ENCODE assay signal across 1 cellular context in genomic region chr7:108488902-108489538, GRCh38.
TF ChIP-seq lines count a peak whose summit lies in the region.

No MANE protein-coding gene starts in this region.

TF ChIP-seq in K562, 482 proteins besides CTCF, POLR2A, EP300 and RAD21 (continued from another document):
- TF ChIP-seq, protein P1, sequence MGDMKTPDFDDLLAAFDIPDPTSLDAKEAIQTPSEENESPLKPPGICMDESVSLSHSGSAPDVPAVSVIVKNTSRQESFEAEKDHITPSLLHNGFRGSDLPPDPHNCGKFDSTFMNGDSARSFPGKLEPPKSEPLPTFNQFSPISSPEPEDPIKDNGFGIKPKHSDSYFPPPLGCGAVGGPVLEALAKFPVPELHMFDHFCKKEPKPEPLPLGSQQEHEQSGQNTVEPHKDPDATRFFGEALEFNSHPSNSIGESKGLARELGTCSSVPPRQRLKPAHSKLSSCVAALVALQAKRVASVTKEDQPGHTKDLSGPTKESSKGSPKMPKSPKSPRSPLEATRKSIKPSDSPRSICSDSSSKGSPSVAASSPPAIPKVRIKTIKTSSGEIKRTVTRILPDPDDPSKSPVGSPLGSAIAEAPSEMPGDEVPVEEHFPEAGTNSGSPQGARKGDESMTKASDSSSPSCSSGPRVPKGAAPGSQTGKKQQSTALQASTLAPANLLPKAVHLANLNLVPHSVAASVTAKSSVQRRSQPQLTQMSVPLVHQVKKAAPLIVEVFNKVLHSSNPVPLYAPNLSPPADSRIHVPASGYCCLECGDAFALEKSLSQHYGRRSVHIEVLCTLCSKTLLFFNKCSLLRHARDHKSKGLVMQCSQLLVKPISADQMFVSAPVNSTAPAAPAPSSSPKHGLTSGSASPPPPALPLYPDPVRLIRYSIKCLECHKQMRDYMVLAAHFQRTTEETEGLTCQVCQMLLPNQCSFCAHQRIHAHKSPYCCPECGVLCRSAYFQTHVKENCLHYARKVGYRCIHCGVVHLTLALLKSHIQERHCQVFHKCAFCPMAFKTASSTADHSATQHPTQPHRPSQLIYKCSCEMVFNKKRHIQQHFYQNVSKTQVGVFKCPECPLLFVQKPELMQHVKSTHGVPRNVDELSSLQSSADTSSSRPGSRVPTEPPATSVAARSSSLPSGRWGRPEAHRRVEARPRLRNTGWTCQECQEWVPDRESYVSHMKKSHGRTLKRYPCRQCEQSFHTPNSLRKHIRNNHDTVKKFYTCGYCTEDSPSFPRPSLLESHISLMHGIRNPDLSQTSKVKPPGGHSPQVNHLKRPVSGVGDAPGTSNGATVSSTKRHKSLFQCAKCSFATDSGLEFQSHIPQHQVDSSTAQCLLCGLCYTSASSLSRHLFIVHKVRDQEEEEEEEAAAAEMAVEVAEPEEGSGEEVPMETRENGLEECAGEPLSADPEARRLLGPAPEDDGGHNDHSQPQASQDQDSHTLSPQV (IDR thresholded peaks at IDR 0.05): no peak
- no peak for TF ChIP-seq TAF15 (IDR thresholded peaks at IDR 0.05; ENCODE audit: low read depth, low read length)
- TF ChIP-seq E2F6 (IDR thresholded peaks at IDR 0.05; ENCODE audit: borderline replicate concordance in 1 of 2, extremely low read depth in 1 of 2, insufficient read depth in 1 of 2, insufficient read length in 1 of 2, low read depth in 1 of 2, low read length in 1 of 2, poor library complexity in 1 of 2, severe bottlenecking in 1 of 2): peak in 1 of 2 experiments; percentile 35
- no peak for TF ChIP-seq SMAD4 (CRISPR knock-in tag; conservative IDR thresholded peaks at IDR 0.05)
- no peak for TF ChIP-seq HNRNPLL (IDR thresholded peaks at IDR 0.05; ENCODE audit: low read depth, low read length, poor library complexity, severe bottlenecking)
- no peak for TF ChIP-seq TEAD2 (tag; IDR thresholded peaks at IDR 0.05)
- no peak for TF ChIP-seq ZNF740 (CRISPR knock-in tag; IDR thresholded peaks at IDR 0.05)
- no peak for TF ChIP-seq ZNF740 (tag; IDR thresholded peaks at IDR 0.05)
- no peak for TF ChIP-seq CAMTA2 (CRISPR knock-in tag; conservative IDR thresholded peaks at IDR 0.05)
- TF ChIP-seq ZNF41 (CRISPR knock-in tag; conservative IDR thresholded peaks at IDR 0.05): no peak
- 0 out of 2 replicates have a peak, but pooled peaks have one; percentile 43 for TF ChIP-seq OTX1 (CRISPR knock-in tag; IDR thresholded peaks at IDR 0.05)
- peak; percentile 11; the same call in 1 of the 2 replicates for TF ChIP-seq FOXM1 (IDR thresholded peaks at IDR 0.05; ENCODE audit: low read depth)
- TF ChIP-seq FOXM1 (CRISPR knock-in tag; IDR thresholded peaks at IDR 0.05; ENCODE audit: low read depth): no peak
- TF ChIP-seq POLR2AphosphoS2 (IDR thresholded peaks at IDR 0.05; ENCODE audit: low read length): no peak
- 0 out of 2 replicates have a peak, but pooled peaks have one; percentile 25 for TF ChIP-seq REST (CRISPR knock-in tag; IDR thresholded peaks at IDR 0.05; ENCODE audit: low read depth)
- no peak for TF ChIP-seq CBX1 (IDR thresholded peaks at IDR 0.05; ENCODE audit: low read depth)
- TF ChIP-seq FOXA3 (CRISPR knock-in tag; conservative IDR thresholded peaks at IDR 0.05 in 1 of 2, IDR thresholded peaks at IDR 0.05 in 1 of 2): 0 out of 4 replicates have a peak, but pooled peaks of 1 of the 2 experiments have one; percentile 33
- no peak for TF ChIP-seq NFRKB (IDR thresholded peaks at IDR 0.05; ENCODE audit: low read depth)
- no peak for TF ChIP-seq ZNF518B (CRISPR knock-in tag; IDR thresholded peaks at IDR 0.05)
- 0 out of 2 replicates have a peak, but pooled peaks have one; percentile 50 for TF ChIP-seq HDAC2 (IDR thresholded peaks at IDR 0.05)
- no peak for TF ChIP-seq E2F4 (CRISPR knock-in tag; IDR thresholded peaks at IDR 0.05; ENCODE audit: low read depth)
